11 cellular contexts compared by ENCODE assay signal in genomic region chr3:194688946-194689345, GRCh38. TPM values are rescaled to one million over a fixed set of nuclear protein-coding genes. Genes with fewer than 3 reads are reported as not detected.
DNase-seq lines count a peak whose midpoint lies in the region; ATAC-seq and TF ChIP-seq lines count a peak whose summit lies in the region.
"Had no signal": no experiment of that assay in that cellular context is flagged by ENCODE, and none has a peak within 500 bp of the region (broad histone marks: within the 10 kb centered on the region; RNA-seq: fewer than 3 reads in every experiment).

No MANE protein-coding gene starts in this region.

- CTCF ChIA-PET in PC-9 (lab: Charles Lee), result no interaction called here

- H3K9me2 ChIP-seq in PC-9 (ENCODE audit: insufficient read depth), result no peaks in the 10 kb centered on the region

- peak overlapping the region; percentile 86 for H3K4me2 ChIP-seq in PC-9
- peak overlapping the region; percentile 51 for H3K4me2 ChIP-seq in fibroblast of lung (ENCODE audit: extremely low read depth, insufficient read depth, low read length)

- H3K27me3 ChIP-seq in PC-9 (ENCODE audit: insufficient read depth, low read depth) (no peaks in the 10 kb centered on the region), fibroblast of lung (ENCODE audit: control insufficient read depth, insufficient read depth, low read length) (no peaks in the 10 kb centered on the region), gastrocnemius medialis (no peaks in the 10 kb centered on the region)

- H3K9ac ChIP-seq in ES-I3 (ENCODE audit: low read depth, low read length) (peak overlapping the region; percentile 74; the same call in 1 of the 2 replicates), fibroblast of lung (ENCODE audit: insufficient read depth, low read length) (no peak overlapping the region)
- H3K9ac ChIP-seq: parathyroid adenoma had no signal

- H3K27ac ChIP-seq in PC-9 (no peak overlapping the region), fibroblast of lung (ENCODE audit: insufficient read depth, low read length) (no peak overlapping the region), gastrocnemius medialis (peak overlapping the region; percentile 75 to 84 (median 78))

- TF ChIP-seq POLR2A in gastrocnemius medialis (IDR thresholded peaks at IDR 0.05), result no peak

- DNase-seq in PC-9, result no peak
- no peak for DNase-seq in fibroblast of lung (ENCODE audit: low read depth in 2 of 2)
- DNase-seq in gastrocnemius medialis, result no peak
- no peak for DNase-seq in epidermal melanocyte (ENCODE audit: insufficient read length, low spot score)
- DNase-seq in DMS153 treated with DMSO at 0.1 percent for 48 hours (lab: John Stamatoyannopoulos, UW; ENCODE audit: unreplicated experiment), result no peak
- no peak for DNase-seq in HK-2 (ENCODE audit: unreplicated experiment)
- DNase-seq: NCI-H1930 had no signal

- H3K4me3 ChIP-seq in PC-9 (no peak overlapping the region), fibroblast of lung (replicated peaks in 1 of 4; ENCODE audit: control extremely low read depth in 1 of 4, insufficient read depth in 1 of 4, low read depth in 3 of 4, low read length in 4 of 4) (peak overlapping the region in 2 of 4 experiments; percentile 26 to 90), gastrocnemius medialis (peak overlapping the region in 3 of 4 donors; percentile 8 to 74 (median 74))

- H3K79me2 ChIP-seq in PC-9 (ENCODE audit: low read depth) (peaks cover 4% of the 10 kb centered on the region; the same call in 1 of the 2 replicates), fibroblast of lung (ENCODE audit: control insufficient read depth, insufficient read depth, low read length) (peaks cover 7% of the 10 kb centered on the region)
- H3K79me2 ChIP-seq: parathyroid adenoma had no signal

- in situ Hi-C loops in gastrocnemius medialis (cut with MboI; ENCODE audit: low sequenced_read_pairs in 4 of 4), result loop anchor here (10.0 to 25.0 kb wide), 5 partner anchors 166 to 848 kb away; partner anchors contain the start of gene PPP1R2 (in 2 of the 4)

- no TSS peak for BruUV-seq in PC-9 (replicated peaks; lab: Mats Ljungman, UMichigan)

- peaks cover 15% of the 10 kb centered on the region for H3K4me1 ChIP-seq in ES-I3 (ENCODE audit: insufficient read depth, low read length)
- H3K4me1 ChIP-seq in PC-9 (replicated peaks; ENCODE audit: insufficient read depth), result peaks cover 9% of the 10 kb centered on the region; the same call in 1 of the 2 replicates
- peaks cover 11% of the 10 kb centered on the region for H3K4me1 ChIP-seq in fibroblast of lung (ENCODE audit: control insufficient read depth, extremely low read depth, insufficient read depth, low read length)
- H3K4me1 ChIP-seq in gastrocnemius medialis, result peaks cover 35 to 47% of the 10 kb centered on the region in 2 donors

- H3K36me3 ChIP-seq in ES-I3 (ENCODE audit: insufficient read depth, low read length), result no peaks in the 10 kb centered on the region
- H3K36me3 ChIP-seq in PC-9 (ENCODE audit: low read depth), result no peaks in the 10 kb centered on the region
- no peaks in the 10 kb centered on the region for H3K36me3 ChIP-seq in fibroblast of lung (ENCODE audit: control insufficient read depth, insufficient read depth, low read length)
- H3K36me3 ChIP-seq in gastrocnemius medialis, result no peaks in the 10 kb centered on the region
- H3K36me3 ChIP-seq: adrenal gland had no signal

- TF ChIP-seq CTCF in PC-9 (conservative IDR thresholded peaks at IDR 0.05) (no peak), fibroblast of lung (conservative IDR thresholded peaks at IDR 0.05 in 1 of 2, IDR thresholded peaks at IDR 0.05 in 1 of 2; ENCODE audit: low read depth in 1 of 2, low read length in 2 of 2) (no peak), gastrocnemius medialis (IDR thresholded peaks at IDR 0.05 in 4 of 5, conservative IDR thresholded peaks at IDR 0.05 in 1 of 5) (no peak)

- ATAC-seq in gastrocnemius medialis, result no peak
- no peak for ATAC-seq in GM19397 (IDR thresholded peaks at IDR 0.05; ENCODE audit: unreplicated experiment)

- no peaks in the 10 kb centered on the region for H4K20me1 ChIP-seq in PC-9 (ENCODE audit: insufficient read depth)
- no peaks in the 10 kb centered on the region for H4K20me1 ChIP-seq in fibroblast of lung (ENCODE audit: control insufficient read depth, extremely low read depth, insufficient read depth, low read length)

- POLR2A ChIA-PET in PC-9 (lab: Charles Lee; ENCODE audit: unreplicated experiment), result interaction anchor here (0.6 kb wide), 1 partner anchor 80 kb away, joined by 4 read pairs; no protein-coding TSS in a partner anchor

- intact Hi-C loops in PC-9 (cut with micrococcal nuclease; ENCODE audit: unreplicated experiment), result loop anchor here (1.0 kb wide), 1 partner anchor 182 kb away; no protein-coding TSS in a partner anchor
- intact Hi-C loops in gastrocnemius medialis (cut with DNase I; ENCODE audit: low total_unique reads), result loop anchor here (10.0 kb wide), 2 partner anchors 266 to 756 kb away; partner anchors contain the start of gene ACAP2

- peaks cover 4% of the 10 kb centered on the region; the same call in 1 of the 2 replicates for H3F3A ChIP-seq in PC-9 (ENCODE audit: insufficient read depth, low read depth)

- no peak overlapping the region for H2AFZ ChIP-seq in PC-9
- no peak overlapping the region for H2AFZ ChIP-seq in fibroblast of lung (ENCODE audit: low read length)

- H3K9me3 ChIP-seq in ES-I3 (ENCODE audit: control insufficient read depth, insufficient read depth, low read length), result no peaks in the 10 kb centered on the region
- no peaks in the 10 kb centered on the region for H3K9me3 ChIP-seq in PC-9 (ENCODE audit: insufficient read depth, low read depth)
- H3K9me3 ChIP-seq in fibroblast of lung (ENCODE audit: control insufficient read depth, insufficient read depth, low read depth, low read length), result no peaks in the 10 kb centered on the region
- H3K9me3 ChIP-seq in gastrocnemius medialis, result no peaks in the 10 kb centered on the region
- H3K9me3 ChIP-seq: adrenal gland had no signal

RNA-seq across cellular contexts. Expression of gene FAM43A, which starts 3.3 kb away (rescaled TPM):
- total RNA-seq in PC-9 (2021) (8.8 and 12.8 TPM in 2 replicates), fibroblast of lung (7.2 and 8.8 TPM in 2 replicates), gastrocnemius medialis (1 to 10 TPM; 2.7 to 4.8 (median 4.3) TPM)
- 3.2 and 6.7 TPM in 2 replicates for polyA plus RNA-seq in fibroblast of lung
- 5.0 and 11.2 TPM in 2 replicates for polyA plus RNA-seq in fibroblast of lung (2012)
- 0.51 and 1.6 TPM in 2 replicates for polyA minus RNA-seq in fibroblast of lung (ENCODE audit: low replicate concordance)

RNA-seq across cellular contexts. Expression of gene LSG1, which starts 17.0 kb away (rescaled TPM):
- 59.2 and 71.8 TPM in 2 replicates for total RNA-seq in PC-9 (2021)
- 34.7 and 35.3 TPM in 2 replicates for total RNA-seq in fibroblast of lung
- polyA plus RNA-seq in fibroblast of lung, result 27.6 and 34.9 TPM in 2 replicates
- polyA plus RNA-seq in fibroblast of lung (2012), result 16.4 and 22.6 TPM in 2 replicates
- polyA minus RNA-seq in fibroblast of lung (ENCODE audit: low replicate concordance), result 22.6 and 55.8 TPM in 2 replicates
- total RNA-seq in gastrocnemius medialis, result 10 to 100 TPM; 23.2 to 38.4 (median 28.0) TPM

RNA-seq across cellular contexts. Expression of gene TMEM44, which starts 55.7 kb away (rescaled TPM):
- 37.5 and 52.7 TPM in 2 replicates for total RNA-seq in PC-9 (2021)
- total RNA-seq in fibroblast of lung, result 9.2 and 14.9 TPM in 2 replicates
- polyA plus RNA-seq in fibroblast of lung, result 10.8 and 11.0 TPM in 2 replicates
- polyA plus RNA-seq in fibroblast of lung (2012), result 12.3 and 13.5 TPM in 2 replicates
- polyA minus RNA-seq in fibroblast of lung (ENCODE audit: low replicate concordance), result 12.5 and 14.9 TPM in 2 replicates
- total RNA-seq in gastrocnemius medialis, result 1 to 10 TPM; 3.0 to 5.4 (median 3.1) TPM

Comparison
In these comparisons a context has a peak if more than half of its experiments do, and no peak if none do; other contexts are left out.
1. H3K27ac ChIP-seq: peak in gastrocnemius medialis (4 of 4); none in PC-9 (single experiment) and fibroblast of lung (single experiment).